ENCODE assay signal across 8 cellular contexts in the genomic region with DNA sequence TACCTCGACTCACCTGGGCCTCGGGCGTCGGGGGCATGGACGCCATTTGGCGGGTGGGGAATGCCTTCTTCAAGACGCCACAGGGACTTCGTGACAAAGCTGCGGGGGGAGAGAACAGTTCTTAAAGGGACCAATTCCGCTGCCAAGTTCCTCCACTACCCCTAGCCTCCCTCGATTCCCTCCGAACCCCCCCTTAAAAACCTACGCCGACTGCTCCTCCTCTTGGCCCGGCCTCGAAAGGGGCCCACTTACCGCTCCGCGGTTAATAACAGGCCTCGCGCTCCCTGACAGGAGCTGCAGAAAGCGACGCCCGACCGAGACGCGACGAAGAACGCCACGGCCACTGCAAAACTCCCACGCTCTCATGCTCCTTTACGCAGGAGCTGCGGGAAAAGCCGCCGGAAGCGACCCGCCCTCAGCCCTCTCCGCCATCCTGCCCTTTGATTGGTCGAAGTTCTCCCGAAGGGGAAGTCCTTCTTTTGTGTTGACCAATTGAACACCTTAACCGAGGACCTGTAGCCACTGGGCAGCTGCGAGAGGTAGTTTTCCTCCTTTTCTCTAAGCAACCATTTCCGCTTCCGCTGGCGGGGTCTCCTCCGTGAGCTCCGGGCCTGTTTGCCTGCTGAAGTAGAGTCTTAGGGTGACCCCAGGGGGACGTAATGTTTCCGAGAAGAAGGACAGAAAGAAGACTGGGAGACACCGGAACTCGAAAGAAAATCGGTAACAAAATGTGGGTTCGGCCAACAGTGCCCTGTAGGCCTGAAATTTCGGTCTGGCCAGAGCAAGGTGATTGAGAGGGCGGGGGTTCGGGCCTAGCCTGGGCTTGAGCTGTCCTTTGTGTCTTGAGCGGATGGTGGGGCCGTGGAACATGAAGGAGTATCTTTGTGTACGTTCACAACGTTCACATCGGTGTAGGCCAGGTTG. TPM values are rescaled to one million over a fixed set of nuclear protein-coding genes. Genes with fewer than 3 reads are reported as not detected.
DNase-seq lines count a peak whose midpoint lies in the region; ATAC-seq and TF ChIP-seq lines count a peak whose summit lies in the region.

TSS of gene NAA60 (plus strand) at position 573 of the 924 bp plus-strand sequence. CDS start 32,548 bp downstream, outside the sequence.
A gene with protein sequence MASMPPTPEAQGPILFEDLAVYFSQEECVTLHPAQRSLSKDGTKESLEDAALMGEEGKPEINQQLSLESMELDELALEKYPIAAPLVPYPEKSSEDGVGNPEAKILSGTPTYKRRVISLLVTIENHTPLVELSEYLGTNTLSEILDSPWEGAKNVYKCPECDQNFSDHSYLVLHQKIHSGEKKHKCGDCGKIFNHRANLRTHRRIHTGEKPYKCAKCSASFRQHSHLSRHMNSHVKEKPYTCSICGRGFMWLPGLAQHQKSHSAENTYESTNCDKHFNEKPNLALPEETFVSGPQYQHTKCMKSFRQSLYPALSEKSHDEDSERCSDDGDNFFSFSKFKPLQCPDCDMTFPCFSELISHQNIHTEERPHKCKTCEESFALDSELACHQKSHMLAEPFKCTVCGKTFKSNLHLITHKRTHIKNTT (minus strand): TSS at position 397 of the 924 bp plus-strand sequence. CDS start 351 bp downstream, at position 46.

- H3F3A ChIP-seq in GM23338 (replicated peaks; ENCODE audit: low read depth) = no peaks in the 10 kb centered on the region

- H3K4me3 Mint-ChIP-seq in GM23338 (peak within 1 kb of the TSS; percentile 93), osteocyte (ENCODE audit: unreplicated experiment) (peak within 1 kb of the TSS; percentile 96)
- peak within 1 kb of the TSS; percentile 94 for H3K4me3 Mint-ChIP-seq in activated naive CD8-positive, alpha-beta T cell treated with anti-CD3 and anti-CD28 coated beads, Interleukin-2, amount 10 ng/mL, durations not matched to agents 7 days and 5 days

- peaks cover 22% of the 10 kb centered on the region for H3K36me3 ChIP-seq in DND-41 (ENCODE audit: insufficient read depth, low read length)
- no peaks in the 10 kb centered on the region; the same call in 1 of the 2 replicates for H3K36me3 ChIP-seq in GM23338 (ENCODE audit: insufficient read depth)
- peaks cover 25 to 35% (median 25%) of the 10 kb centered on the region in 3 donors for H3K36me3 ChIP-seq in tibial artery

- H4K20me1 ChIP-seq in DND-41 (ENCODE audit: insufficient read depth, low read length) (0 out of 2 replicates have a peak, but pooled peaks cover 3% of the 10 kb centered on the region), GM23338 (replicated peaks; ENCODE audit: insufficient read depth) (no peaks in the 10 kb centered on the region)

- peak; percentile 98 for ATAC-seq in DND-41 (ENCODE audit: insufficient read depth, low read depth)
- peak; percentile 98 for ATAC-seq in GM23338
- ATAC-seq in SK-N-SH treated with all-trans-retinoic acid at 6 μM for 48 hours = peak; percentile 99
- peak; percentile 91 for ATAC-seq in activated naive CD8-positive, alpha-beta T cell treated with anti-CD3 and anti-CD28 coated beads, Interleukin-2, amount 10 ng/mL, durations not matched to agents 7 days and 5 days (ENCODE audit: low read depth)
- ATAC-seq in Right ventricle myocardium inferior = peak; percentile 98

- H3K27me3 Mint-ChIP-seq in GM23338 (ENCODE audit: insufficient read depth, low read depth, poor library complexity) = peaks cover 10% of the 10 kb centered on the region
- no peaks in the 10 kb centered on the region for H3K27me3 Mint-ChIP-seq in activated naive CD8-positive, alpha-beta T cell treated with anti-CD3 and anti-CD28 coated beads, Interleukin-2, amount 10 ng/mL, durations not matched to agents 7 days and 5 days
- peaks cover 3% of the 10 kb centered on the region for H3K27me3 Mint-ChIP-seq in osteocyte (ENCODE audit: unreplicated experiment)

- TF ChIP-seq CTCF in DND-41 (IDR thresholded peaks at IDR 0.05; ENCODE audit: borderline replicate concordance, extremely low read depth, low read length, poor library complexity, severe bottlenecking) (no peak), GM23338 (conservative IDR thresholded peaks at IDR 0.05; ENCODE audit: low read depth in 2 of 2) (no peak), osteocyte (IDR thresholded peaks at IDR 0.05) (no peak), tibial artery (IDR thresholded peaks at IDR 0.05) (no peak)

- no peaks in the 10 kb centered on the region for H3K9me2 ChIP-seq in GM23338 (ENCODE audit: insufficient read depth)

- H2AFZ ChIP-seq in DND-41 (ENCODE audit: low read depth, low read length) (peak within 1 kb of the TSS; percentile 75), GM23338 (peak within 1 kb of the TSS; percentile 15; the same call in 1 of the 2 replicates)

- intact Hi-C loops in Right ventricle myocardium inferior (cut with DNase I) = loop anchor here (5.0 kb wide), 1 partner anchor 41 kb away; the partner anchor contains the start of genes ZNF174 and ZSCAN32
- intact Hi-C loops in tibial artery (cut with DNase I; ENCODE audit: low total_unique reads) = no loop called here

- H3K79me2 ChIP-seq in DND-41 (ENCODE audit: insufficient read depth, low read length) (peaks cover 48% of the 10 kb centered on the region), GM23338 (replicated peaks; ENCODE audit: insufficient read depth) (peaks cover 41% of the 10 kb centered on the region)

- H3K9ac ChIP-seq in DND-41 (ENCODE audit: low read depth, low read length) = peak within 1 kb of the TSS; percentile 65

- H3K27me3 ChIP-seq in DND-41 (ENCODE audit: insufficient read depth, low read length, poor library complexity) (no peaks in the 10 kb centered on the region), GM23338 (ENCODE audit: insufficient read depth) (no peaks in the 10 kb centered on the region), tibial artery (no peaks in the 10 kb centered on the region)

- no peaks in the 10 kb centered on the region for H3K4me1 Mint-ChIP-seq in GM23338
- H3K4me1 Mint-ChIP-seq in activated naive CD8-positive, alpha-beta T cell treated with anti-CD3 and anti-CD28 coated beads, Interleukin-2, amount 10 ng/mL, durations not matched to agents 7 days and 5 days = peaks cover 16% of the 10 kb centered on the region
- peaks cover 5% of the 10 kb centered on the region for H3K4me1 Mint-ChIP-seq in osteocyte (ENCODE audit: unreplicated experiment)

- H3K9me3 ChIP-seq in DND-41 (ENCODE audit: insufficient read depth, low read length, severe bottlenecking) (peaks cover 2% of the 10 kb centered on the region), tibial artery (peaks cover 0 to 19% (median 10%) of the 10 kb centered on the region in 3 donors)

- peak within 1 kb of the TSS; percentile 91 for H3K4me2 ChIP-seq in DND-41 (ENCODE audit: insufficient read depth, low read length)
- H3K4me2 ChIP-seq in GM23338 = peak within 1 kb of the TSS; percentile 91

- peaks cover 38% of the 10 kb centered on the region for H3K36me3 Mint-ChIP-seq in GM23338 (ENCODE audit: low read depth)
- peaks cover 39% of the 10 kb centered on the region for H3K36me3 Mint-ChIP-seq in activated naive CD8-positive, alpha-beta T cell treated with anti-CD3 and anti-CD28 coated beads, Interleukin-2, amount 10 ng/mL, durations not matched to agents 7 days and 5 days
- H3K36me3 Mint-ChIP-seq in osteocyte (ENCODE audit: unreplicated experiment) = peaks cover 12% of the 10 kb centered on the region

- H3K4me3 ChIP-seq in DND-41 (ENCODE audit: low read depth in 1 of 2, low read length in 2 of 2) (peak within 1 kb of the TSS; percentile 47 to 74), GM23338 (peak within 1 kb of the TSS; percentile 51), tibial artery (peak within 1 kb of the TSS; percentile 67 to 69)

- POLR2A ChIA-PET in activated naive CD8-positive, alpha-beta T cell treated with anti-CD3 and anti-CD28 coated beads, Interleukin-2, amount 10 ng/mL, durations not matched to agents 7 days and 5 days (lab: Charles Lee) = interaction anchor here (0.9 to 3.8 kb wide), 10 partner anchors 14 to 291 kb away, joined by 3 to 23 read pairs (median 4); partner anchors contain the start of genes ZNF174, ZNF263 and ZSCAN32

- DNase-seq in DND-41 (peak; percentile 89), GM23338 (ENCODE audit: low spot score) (peak; percentile 94), M059J (ENCODE audit: low read depth) (peak; percentile 95), Right ventricle myocardium inferior (ENCODE audit: missing footprints) (peak; percentile 84), osteocyte (ENCODE audit: extremely low spot score, unreplicated experiment) (peak; percentile 94), tibial artery (peak; percentile 80 to 92)
- DNase-seq in activated naive CD8-positive, alpha-beta T cell treated with anti-CD3 and anti-CD28 coated beads, Interleukin-2, amount 10 ng/mL, durations not matched to agents 7 days and 5 days = peak; percentile 65

- H3K9me3 Mint-ChIP-seq in GM23338 (peaks cover 21% of the 10 kb centered on the region), osteocyte (ENCODE audit: unreplicated experiment) (peaks cover 10% of the 10 kb centered on the region)
- peaks cover 12% of the 10 kb centered on the region for H3K9me3 Mint-ChIP-seq in activated naive CD8-positive, alpha-beta T cell treated with anti-CD3 and anti-CD28 coated beads, Interleukin-2, amount 10 ng/mL, durations not matched to agents 7 days and 5 days

- H3K27ac ChIP-seq in DND-41 (ENCODE audit: low read length) (peak within 1 kb of the TSS; percentile 75), GM23338 (ENCODE audit: low read depth) (peak within 1 kb of the TSS; percentile 30; the same call in 1 of the 2 replicates), tibial artery (peak within 1 kb of the TSS; percentile 69 to 76)

- H3K4me1 ChIP-seq in DND-41 (ENCODE audit: insufficient read depth, low read length) = peaks cover 19% of the 10 kb centered on the region
- H3K4me1 ChIP-seq in GM23338 (ENCODE audit: insufficient read depth) = no peaks in the 10 kb centered on the region; the same call in 1 of the 2 replicates
- peaks cover 0 to 17% (median 3%) of the 10 kb centered on the region in 4 donors for H3K4me1 ChIP-seq in tibial artery

- H3K27ac Mint-ChIP-seq in GM23338 (peak within 1 kb of the TSS; percentile 91), osteocyte (ENCODE audit: unreplicated experiment) (peak within 1 kb of the TSS; percentile 93)
- H3K27ac Mint-ChIP-seq in activated naive CD8-positive, alpha-beta T cell treated with anti-CD3 and anti-CD28 coated beads, Interleukin-2, amount 10 ng/mL, durations not matched to agents 7 days and 5 days = peak within 1 kb of the TSS; percentile 89

RNA-seq across cellular contexts. Expression of gene NAA60, which starts in this region (rescaled TPM):
- total RNA-seq in GM23338 (2014; rRNA removed; shearing (Covaris generic)) = 32.4 and 42.6 TPM in 2 replicates
- polyA plus RNA-seq in GM23338 (2016; fragmentation: Nextera tagmentation; extraction: Ambion mirVana) = 36.5 and 40.3 TPM in 2 replicates
- 9.1 and 18.8 TPM in 2 replicates for total RNA-seq in M059J (2014; rRNA removed; shearing (Covaris generic))
- total RNA-seq in activated naive CD8-positive, alpha-beta T cell treated with anti-CD3 and anti-CD28 coated beads, Interleukin-2, amount 10 ng/mL, durations not matched to agents 7 days and 5 days = 10 to 100 TPM; 54.0 to 54.6 TPM
- total RNA-seq in Right ventricle myocardium inferior = 42.7 TPM
- total RNA-seq in osteocyte = 53.9 and 55.0 TPM in 2 replicates

RNA-seq across cellular contexts. Expression of the second gene that starts in this region (rescaled TPM):
- 2.4 and 3.8 TPM in 2 replicates for total RNA-seq in GM23338 (2014; rRNA removed; shearing (Covaris generic))
- polyA plus RNA-seq in GM23338 (2016; fragmentation: Nextera tagmentation; extraction: Ambion mirVana) = 0.87 and 1.2 TPM in 2 replicates
- total RNA-seq in M059J (2014; rRNA removed; shearing (Covaris generic)) = 3.4 and 4.9 TPM in 2 replicates
- 1 to 10 TPM; 3.6 to 4.2 TPM for total RNA-seq in activated naive CD8-positive, alpha-beta T cell treated with anti-CD3 and anti-CD28 coated beads, Interleukin-2, amount 10 ng/mL, durations not matched to agents 7 days and 5 days
- total RNA-seq in Right ventricle myocardium inferior = 1.8 TPM
- 2.3 TPM in 2 replicates for total RNA-seq in osteocyte

Comparison
In these comparisons a context has a peak if more than half of its experiments do, and no peak if none do; other contexts are left out.
1. Peak in every context shown above with its lines: DNase-seq, ATAC-seq, H3K4me3 ChIP-seq and H3K27ac ChIP-seq.